ENCODE assay signal across 22 cellular contexts in the genomic region with DNA sequence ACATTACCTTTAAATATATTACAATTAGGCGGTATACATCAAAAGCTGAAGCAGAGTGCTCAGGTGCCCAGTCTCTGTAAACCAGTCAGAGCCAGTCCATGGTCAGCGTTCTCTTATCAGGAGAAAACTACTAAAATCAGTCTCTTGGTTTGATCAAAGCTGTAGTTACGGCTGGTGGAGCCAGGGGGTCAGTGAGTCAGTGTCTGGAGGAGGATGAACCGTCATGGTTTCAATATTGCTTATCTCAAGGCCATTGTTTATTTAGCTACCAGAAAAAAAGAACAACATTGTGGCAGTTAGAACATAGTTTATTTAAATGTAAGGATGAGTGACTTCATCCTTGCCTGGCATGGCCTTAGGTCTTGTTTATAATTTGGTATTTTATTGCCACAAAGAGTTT.
A peak's percentile ranks its signal among the peaks of the same experiment; 100 is the strongest.
DNase-seq lines count a peak whose midpoint lies in the region; ATAC-seq, FAIRE-seq and TF ChIP-seq lines count a peak whose summit lies in the region.
"Had no signal": no experiment of that assay in that cellular context is flagged by ENCODE, and none has a peak within 500 bp of the region (broad histone marks: within the 10 kb centered on the region; RNA-seq: fewer than 3 reads in every experiment).

No MANE protein-coding gene starts in this region.

- no peak overlapping the region for H3K9ac ChIP-seq in fibroblast of lung (ENCODE audit: insufficient read depth, low read length)

- FAIRE-seq in RCC 7860 (lab: Jason Lieb, UNC): no peak
- FAIRE-seq: endometrium, kidney, pancreas had no signal

- ATAC-seq in GM23338 (no peak), HG02852 (IDR thresholded peaks at IDR 0.05; ENCODE audit: unreplicated experiment) (no peak)
- no peak for ATAC-seq in activated naive CD8-positive, alpha-beta T cell treated with anti-CD3 and anti-CD28 coated beads, Interleukin-2, amount 50 U/mL, for 24 hours
- ATAC-seq: activated CD8-positive, alpha-beta memory T cell treated with anti-CD3 and anti-CD28 coated beads, Interleukin-2, amount 10 ng/mL, durations not matched to agents 7 days and 5 days; stimulated activated naive CD8-positive, alpha-beta T cell treated with anti-CD3 and anti-CD28 coated beads, Interleukin-15, Interleukin-2, amounts not matched to agents 100 U/mL and 50 U/mL, for 24 hours had no signal

- no peak overlapping the region for H3K27ac Mint-ChIP-seq in GM23338
- no peak overlapping the region for H3K27ac Mint-ChIP-seq in activated naive CD8-positive, alpha-beta T cell treated with anti-CD3 and anti-CD28 coated beads, Interleukin-2, amount 50 U/mL, for 24 hours
- H3K27ac Mint-ChIP-seq: activated B cell treated with CpG ODN at 0.5 μM for 24 hours; activated CD8-positive, alpha-beta memory T cell treated with anti-CD3 and anti-CD28 coated beads, Interleukin-2, amount 10 ng/mL, durations not matched to agents 7 days and 5 days had no signal

- TF ChIP-seq CTCF in GM23338 (conservative IDR thresholded peaks at IDR 0.05; ENCODE audit: low read depth in 2 of 2) (no peak), fibroblast of lung (conservative IDR thresholded peaks at IDR 0.05 in 1 of 2, IDR thresholded peaks at IDR 0.05 in 1 of 2; ENCODE audit: low read depth in 1 of 2, low read length in 2 of 2) (no peak)

- H3K27me3 ChIP-seq in GM23338 (ENCODE audit: insufficient read depth): no peaks in the 10 kb centered on the region
- no peaks in the 10 kb centered on the region for H3K27me3 ChIP-seq in fibroblast of lung (ENCODE audit: control insufficient read depth, insufficient read depth, low read length)
- H3K27me3 ChIP-seq: cardiac muscle cell, pancreas, uterus had no signal

- no peaks in the 10 kb centered on the region; the same call in 2 of the 3 replicates for H3K36me3 Mint-ChIP-seq in GM23338 (ENCODE audit: low read depth)
- no peaks in the 10 kb centered on the region for H3K36me3 Mint-ChIP-seq in activated naive CD8-positive, alpha-beta T cell treated with anti-CD3 and anti-CD28 coated beads, Interleukin-2, amount 50 U/mL, for 24 hours (ENCODE audit: low read depth)
- H3K36me3 Mint-ChIP-seq: activated CD8-positive, alpha-beta memory T cell treated with anti-CD3 and anti-CD28 coated beads, Interleukin-2, amount 10 ng/mL, durations not matched to agents 7 days and 5 days had no signal

- H3F3A ChIP-seq in GM23338 (replicated peaks; ENCODE audit: low read depth): no peaks in the 10 kb centered on the region

- H3K9me3 ChIP-seq in fibroblast of lung (ENCODE audit: control insufficient read depth, insufficient read depth, low read depth, low read length): no peaks in the 10 kb centered on the region
- H3K9me3 ChIP-seq: pancreas, uterus had no signal

- no peaks in the 10 kb centered on the region for H3K36me3 ChIP-seq in GM23338 (ENCODE audit: insufficient read depth)
- H3K36me3 ChIP-seq in fibroblast of lung (ENCODE audit: control insufficient read depth, insufficient read depth, low read length): no peaks in the 10 kb centered on the region
- H3K36me3 ChIP-seq: cardiac muscle cell, pancreas, uterus had no signal

- H3K9me2 ChIP-seq in GM23338 (ENCODE audit: insufficient read depth): 0 out of 2 replicates have a peak, but pooled peaks cover 3% of the 10 kb centered on the region

- no peak overlapping the region for H2AFZ ChIP-seq in GM23338
- no peak overlapping the region for H2AFZ ChIP-seq in fibroblast of lung (ENCODE audit: low read length)

- H3K79me2 ChIP-seq in GM23338 (replicated peaks; ENCODE audit: insufficient read depth) (no peaks in the 10 kb centered on the region), fibroblast of lung (ENCODE audit: control insufficient read depth, insufficient read depth, low read length) (no peaks in the 10 kb centered on the region)

- H3K9me3 Mint-ChIP-seq in GM23338: peaks cover 8% of the 10 kb centered on the region; the same call in 2 of the 3 replicates
- no peaks in the 10 kb centered on the region for H3K9me3 Mint-ChIP-seq in activated naive CD8-positive, alpha-beta T cell treated with anti-CD3 and anti-CD28 coated beads, Interleukin-2, amount 50 U/mL, for 24 hours
- H3K9me3 Mint-ChIP-seq: activated B cell treated with CpG ODN at 0.5 μM for 24 hours had no signal

- DNase-seq in GM23338 (ENCODE audit: low spot score) (peak; percentile 6), RCC 7860 (ENCODE audit: low spot score) (peak; percentile 27), fibroblast of lung (ENCODE audit: low read depth in 2 of 2) (peak; percentile 2 to 67), renal cortical epithelial cell (ENCODE audit: low read depth) (peak; percentile 26), NCI-H2081 (lab: John Stamatoyannopoulos, UW) (no peak)
- DNase-seq in activated naive CD8-positive, alpha-beta T cell treated with anti-CD3 and anti-CD28 coated beads, Interleukin-2, amount 50 U/mL, for 24 hours: no peak
- DNase-seq: activated B cell treated with CpG ODN at 0.5 μM for 24 hours; activated CD8-positive, alpha-beta memory T cell treated with anti-CD3 and anti-CD28 coated beads, Interleukin-2, amount 10 ng/mL, durations not matched to agents 7 days and 5 days; activated naive CD4-positive, alpha-beta T cell treated with Interleukin-2 at 50 U/mL for 16 hours; C1 segment of cervical spinal cord; DMS79 treated with DMSO at 0.1 percent for 48 hours; glutamatergic neuron; KBM-7; kidney; NCI-H1436; NCI-H446 treated with DMSO at 0.1 percent for 48 hours; pancreas; stimulated activated naive CD8-positive, alpha-beta T cell treated with anti-CD3 and anti-CD28 coated beads, Interleukin-15, Interleukin-2, amounts not matched to agents 100 U/mL and 50 U/mL, for 24 hours; uterus had no signal

- no peak overlapping the region for H3K27ac ChIP-seq in GM23338 (ENCODE audit: low read depth)
- no peak overlapping the region for H3K27ac ChIP-seq in fibroblast of lung (ENCODE audit: insufficient read depth, low read length)
- H3K27ac ChIP-seq: cardiac muscle cell, pancreas, uterus had no signal

- H3K4me1 Mint-ChIP-seq in GM23338: no peaks in the 10 kb centered on the region; the same call in 2 of the 3 replicates
- no peaks in the 10 kb centered on the region for H3K4me1 Mint-ChIP-seq in activated naive CD8-positive, alpha-beta T cell treated with anti-CD3 and anti-CD28 coated beads, Interleukin-2, amount 50 U/mL, for 24 hours
- H3K4me1 Mint-ChIP-seq: activated B cell treated with CpG ODN at 0.5 μM for 24 hours; activated CD8-positive, alpha-beta memory T cell treated with anti-CD3 and anti-CD28 coated beads, Interleukin-2, amount 10 ng/mL, durations not matched to agents 7 days and 5 days had no signal

- H3K4me1 ChIP-seq in GM23338 (ENCODE audit: insufficient read depth) (no peaks in the 10 kb centered on the region), fibroblast of lung (ENCODE audit: control insufficient read depth, extremely low read depth, insufficient read depth, low read length) (no peaks in the 10 kb centered on the region)
- H3K4me1 ChIP-seq: pancreas, uterus had no signal

- H3K4me3 ChIP-seq in GM23338 (no peak overlapping the region), fibroblast of lung (replicated peaks in 1 of 4; ENCODE audit: control extremely low read depth in 1 of 4, insufficient read depth in 1 of 4, low read depth in 3 of 4, low read length in 4 of 4) (no peak overlapping the region)
- H3K4me3 ChIP-seq: cardiac muscle cell, pancreas, uterus had no signal

- H3K27me3 Mint-ChIP-seq in GM23338 (ENCODE audit: insufficient read depth, low read depth, poor library complexity): no peaks in the 10 kb centered on the region
- H3K27me3 Mint-ChIP-seq in activated naive CD8-positive, alpha-beta T cell treated with anti-CD3 and anti-CD28 coated beads, Interleukin-2, amount 50 U/mL, for 24 hours: peaks cover 4% of the 10 kb centered on the region
- H3K27me3 Mint-ChIP-seq: activated CD8-positive, alpha-beta memory T cell treated with anti-CD3 and anti-CD28 coated beads, Interleukin-2, amount 10 ng/mL, durations not matched to agents 7 days and 5 days had no signal

- H4K20me1 ChIP-seq in GM23338 (replicated peaks; ENCODE audit: insufficient read depth) (no peaks in the 10 kb centered on the region), fibroblast of lung (ENCODE audit: control insufficient read depth, extremely low read depth, insufficient read depth, low read length) (no peaks in the 10 kb centered on the region)

- no peak overlapping the region for H3K4me2 ChIP-seq in GM23338
- no peak overlapping the region for H3K4me2 ChIP-seq in fibroblast of lung (ENCODE audit: extremely low read depth, insufficient read depth, low read length)

- H3K4me3 Mint-ChIP-seq in GM23338: no peak overlapping the region
- no peak overlapping the region for H3K4me3 Mint-ChIP-seq in activated naive CD8-positive, alpha-beta T cell treated with anti-CD3 and anti-CD28 coated beads, Interleukin-2, amount 50 U/mL, for 24 hours
- H3K4me3 Mint-ChIP-seq: activated B cell treated with CpG ODN at 0.5 μM for 24 hours; activated CD8-positive, alpha-beta memory T cell treated with anti-CD3 and anti-CD28 coated beads, Interleukin-2, amount 10 ng/mL, durations not matched to agents 7 days and 5 days had no signal

Comparison
In these comparisons a context has a peak if more than half of its experiments do, and no peak if none do; other contexts are left out.
1. DNase-seq: peak in GM23338 (single experiment), RCC 7860 (single experiment), fibroblast of lung (2 of 2) and renal cortical epithelial cell (single experiment); none in NCI-H2081 (0 of 2) and activated naive CD8-positive, alpha-beta T cell treated with anti-CD3 and anti-CD28 coated beads, Interleukin-2, amount 50 U/mL, for 24 hours (single experiment).